8 cellular contexts compared by ENCODE assay signal in the genomic region with DNA sequence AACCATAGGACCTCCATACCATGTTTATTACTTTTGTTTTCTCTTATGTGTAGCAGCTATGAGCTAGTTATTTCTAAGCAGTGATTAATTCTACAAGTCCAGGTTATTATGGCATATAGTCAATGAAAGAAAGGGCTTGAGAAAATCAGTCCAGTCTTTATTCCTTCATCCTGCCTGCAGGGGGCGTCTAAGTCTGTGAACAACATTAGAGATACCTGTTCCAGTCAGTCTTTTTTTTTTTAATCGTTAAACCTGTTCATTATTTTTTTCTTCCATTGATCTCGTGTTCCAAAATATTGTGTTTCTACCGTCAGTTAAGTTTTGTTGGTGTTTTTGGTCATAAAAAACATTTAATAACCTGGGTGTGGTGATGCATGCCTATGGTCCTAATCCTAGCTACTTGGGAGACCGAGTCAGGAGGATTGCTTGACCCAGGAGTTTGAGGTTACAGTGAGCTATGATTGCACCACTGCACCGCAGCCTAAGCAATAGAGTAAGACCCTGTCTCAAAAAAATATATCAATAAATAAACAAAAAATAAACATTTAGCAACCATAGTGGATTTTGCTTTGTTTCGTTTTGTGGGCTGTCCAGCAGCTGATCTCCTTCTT. TPM values are rescaled to one million over a fixed set of nuclear protein-coding genes. Genes with fewer than 3 reads are reported as not detected.
A peak's percentile ranks its signal among the peaks of the same experiment; 100 is the strongest.
DNase-seq lines count a peak whose midpoint lies in the region; ATAC-seq, FAIRE-seq and TF ChIP-seq lines count a peak whose summit lies in the region.

No MANE protein-coding gene starts in this region.

- no peak overlapping the region for H3K27ac Mint-ChIP-seq in WTC11

- FAIRE-seq in bronchial epithelial cell (lab: Jason Lieb, UNC): no peak

- CTCF ChIA-PET in WTC11 (lab: Charles Lee): interaction anchor here (0.5 to 1.4 kb wide), 9 partner anchors 13 to 429 kb away, joined by 3 to 7 read pairs (median 3); partner anchors contain the start of gene TTF2

- no peak overlapping the region for H3K4me3 Mint-ChIP-seq in WTC11

- TF ChIP-seq CTCF in WTC11 (IDR thresholded peaks at IDR 0.05): peak; percentile 59
- TF ChIP-seq CTCF in bronchial epithelial cell (IDR thresholded peaks at IDR 0.05; ENCODE audit: insufficient read depth, low read length, severe bottlenecking): peak; percentile 69
- TF ChIP-seq CTCF in lower lobe of right lung (IDR thresholded peaks at IDR 0.05): peak; percentile 76

- ATAC-seq in Right ventricle myocardium superior (ENCODE audit: poor library complexity) (peak; percentile 60), WTC11 (no peak), lower lobe of right lung (peak; percentile 42 to 61), HG03457 (IDR thresholded peaks at IDR 0.05; ENCODE audit: unreplicated experiment) (no peak)

- H3K9me3 ChIP-seq in lower lobe of right lung: no peaks in the 10 kb centered on the region

- DNase-seq in Right ventricle myocardium superior (no peak), cardiac septum (ENCODE audit: low spot score) (no peak), NCI-H2107 treated with DMSO at 0.1 percent for 48 hours (lab: John Stamatoyannopoulos, UW; ENCODE audit: unreplicated experiment) (peak; percentile 70), WTC11 (ENCODE audit: low spot score) (peak; percentile 74), bronchial epithelial cell (ENCODE audit: low read depth) (peak; percentile 66), lower lobe of right lung (no peak)
- peak; percentile 45 for DNase-seq in stimulated activated CD8-positive, alpha-beta memory T cell treated with anti-CD3 and anti-CD28 coated beads, Interleukin-15, amount 100 ng/mL, for 24 hours (ENCODE audit: low read depth)

- peaks cover under 1% of the 10 kb centered on the region for H3K36me3 Mint-ChIP-seq in WTC11

- H3K27me3 ChIP-seq in bronchial epithelial cell (ENCODE audit: control insufficient read depth, insufficient read depth, low read length) (no peaks in the 10 kb centered on the region), lower lobe of right lung (ENCODE audit: low read depth) (no peaks in the 10 kb centered on the region)

- no peak overlapping the region for H3K4me3 ChIP-seq in bronchial epithelial cell (ENCODE audit: low read depth, low read length)
- no peak overlapping the region for H3K4me3 ChIP-seq in lower lobe of right lung

- H3K36me3 ChIP-seq in bronchial epithelial cell (ENCODE audit: control insufficient read depth, insufficient read depth, low read length): no peaks in the 10 kb centered on the region
- H3K36me3 ChIP-seq in lower lobe of right lung: no peaks in the 10 kb centered on the region

- intact Hi-C loops in Right ventricle myocardium superior (cut with DNase I): no loop called here
- intact Hi-C loops in cardiac septum (cut with DNase I): no loop called here
- intact Hi-C loops in lower lobe of right lung (cut with DNase I): no loop called here

- H3K4me1 Mint-ChIP-seq in WTC11: peaks cover 23% of the 10 kb centered on the region

- peaks cover under 1% of the 10 kb centered on the region for H3K9me3 Mint-ChIP-seq in WTC11

- H3K27me3 Mint-ChIP-seq in WTC11 (ENCODE audit: low read depth): no peaks in the 10 kb centered on the region; the same call in 1 of the 2 replicates

- H3K4me1 ChIP-seq in lower lobe of right lung: peaks cover 5% of the 10 kb centered on the region

- POLR2A ChIA-PET in WTC11 (lab: Charles Lee): no interaction called here

- H3K27ac ChIP-seq in lower lobe of right lung: no peak overlapping the region

TF ChIP-seq in WTC11, 78 proteins besides CTCF, POLR2A, EP300 and RAD21:
- no peak for TF ChIP-seq FOXP4 (CRISPR knock-in tag; IDR thresholded peaks at IDR 0.05)
- no peak for TF ChIP-seq GTF2I (CRISPR knock-in tag; conservative IDR thresholded peaks at IDR 0.05)
- TF ChIP-seq, protein P1, sequence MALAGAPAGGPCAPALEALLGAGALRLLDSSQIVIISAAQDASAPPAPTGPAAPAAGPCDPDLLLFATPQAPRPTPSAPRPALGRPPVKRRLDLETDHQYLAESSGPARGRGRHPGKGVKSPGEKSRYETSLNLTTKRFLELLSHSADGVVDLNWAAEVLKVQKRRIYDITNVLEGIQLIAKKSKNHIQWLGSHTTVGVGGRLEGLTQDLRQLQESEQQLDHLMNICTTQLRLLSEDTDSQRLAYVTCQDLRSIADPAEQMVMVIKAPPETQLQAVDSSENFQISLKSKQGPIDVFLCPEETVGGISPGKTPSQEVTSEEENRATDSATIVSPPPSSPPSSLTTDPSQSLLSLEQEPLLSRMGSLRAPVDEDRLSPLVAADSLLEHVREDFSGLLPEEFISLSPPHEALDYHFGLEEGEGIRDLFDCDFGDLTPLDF (CRISPR knock-in tag; IDR thresholded peaks at IDR 0.05): no peak
- TF ChIP-seq AFF4 (CRISPR knock-in tag; IDR thresholded peaks at IDR 0.05; ENCODE audit: borderline replicate concordance): no peak
- no peak for TF ChIP-seq RORB (CRISPR knock-in tag; IDR thresholded peaks at IDR 0.05)
TF ChIP-seq in WTC11: peak in this region for 0.

RNA-seq across cellular contexts. Expression of gene CD2, which starts 29.4 kb away (rescaled TPM):
- 0.51 TPM for total RNA-seq in Right ventricle myocardium superior
- total RNA-seq in cardiac septum: 0.75 TPM
- 0.13 to 0.44 TPM (median 0.32 TPM) in 3 replicates for total RNA-seq in WTC11 (2021)
- total RNA-seq in bronchial epithelial cell: not detected in 2 replicates
- total RNA-seq in lower lobe of right lung: 9.8 TPM

RNA-seq across cellular contexts. Expression of gene IGSF3, which starts 57.3 kb away (rescaled TPM):
- total RNA-seq in Right ventricle myocardium superior (17.5 TPM), cardiac septum (5.2 TPM), WTC11 (2021) (31.7 to 32.4 TPM (median 32.1 TPM) in 3 replicates), bronchial epithelial cell (37.1 and 66.3 TPM in 2 replicates), lower lobe of right lung (15.8 TPM)

Comparison
In these comparisons a context has a peak if more than half of its experiments do, and no peak if none do; other contexts are left out.
1. ATAC-seq: peak in Right ventricle myocardium superior (single experiment) and lower lobe of right lung (2 of 2); none in WTC11 (single experiment) and HG03457 (single experiment).
2. DNase-seq: peak in NCI-H2107 treated with DMSO at 0.1 percent for 48 hours (single experiment), WTC11 (single experiment), bronchial epithelial cell (single experiment) and stimulated activated CD8-positive, alpha-beta memory T cell treated with anti-CD3 and anti-CD28 coated beads, Interleukin-15, amount 100 ng/mL, for 24 hours (single experiment); none in Right ventricle myocardium superior (single experiment), cardiac septum (single experiment) and lower lobe of right lung (single experiment).
3. Peak in every context shown above with its lines, with median percentiles within 50 percentile points of each other: CTCF ChIP-seq.